9 cellular contexts compared by ENCODE assay signal in the genomic region with DNA sequence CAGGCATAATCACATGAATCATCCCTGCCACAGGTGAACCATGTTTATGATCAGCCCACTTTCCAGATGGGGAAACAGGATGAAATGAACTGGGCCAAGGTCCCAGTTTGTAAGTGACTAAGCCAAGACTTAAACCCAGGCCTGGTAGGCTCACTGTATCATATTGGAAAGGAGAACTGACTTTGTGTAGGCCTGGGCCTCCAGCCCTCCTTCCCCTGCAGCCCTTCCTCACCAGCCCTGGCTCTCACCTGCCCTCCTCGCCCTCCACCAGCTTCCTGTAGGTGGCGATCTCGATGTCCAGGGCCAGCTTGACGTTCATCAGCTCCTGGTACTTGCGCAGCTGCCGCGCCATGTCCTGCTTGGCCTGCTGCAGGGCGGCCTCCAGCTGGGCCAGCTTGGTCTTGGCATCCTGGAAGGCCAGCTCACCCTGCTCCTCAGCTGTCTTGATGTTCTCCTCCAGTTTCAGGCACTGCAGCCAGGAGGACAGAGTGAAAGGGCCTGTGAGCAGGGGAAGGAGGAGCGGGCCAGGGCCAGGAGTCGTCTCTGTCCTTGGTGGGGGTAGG. TPM values are rescaled to one million over a fixed set of nuclear protein-coding genes. Genes with fewer than 3 reads are reported as not detected.
DNase-seq lines count a peak whose midpoint lies in the region; ATAC-seq and TF ChIP-seq lines count a peak whose summit lies in the region.
"Had no signal": no experiment of that assay in that cellular context is flagged by ENCODE, and none has a peak within 500 bp of the region (broad histone marks: within the 10 kb centered on the region; RNA-seq: fewer than 3 reads in every experiment).

No MANE protein-coding gene starts in this region.

- H3K9me3 Mint-ChIP-seq in activated CD8-positive, alpha-beta T cell treated with anti-CD3 and anti-CD28 coated beads, Interleukin-2, amount 10 ng/mL, durations not matched to agents 7 days and 5 days (ENCODE audit: insufficient read depth): no peaks in the 10 kb centered on the region
- H3K9me3 Mint-ChIP-seq: activated naive CD8-positive, alpha-beta T cell treated with anti-CD3 and anti-CD28 coated beads, Interleukin-2, amount 10 ng/mL, durations not matched to agents 7 days and 5 days had no signal

- intact Hi-C loops in mucosa of descending colon (cut with DNase I, micrococcal nuclease): no loop called here

- POLR2A ChIA-PET in activated CD8-positive, alpha-beta T cell treated with anti-CD3 and anti-CD28 coated beads, Interleukin-2, amount 10 ng/mL, durations not matched to agents 7 days and 5 days (lab: Charles Lee): no interaction called here

- H3K4me3 ChIP-seq in mucosa of descending colon: no peak overlapping the region

- no peaks in the 10 kb centered on the region for H3K36me3 Mint-ChIP-seq in activated CD8-positive, alpha-beta T cell treated with anti-CD3 and anti-CD28 coated beads, Interleukin-2, amount 10 ng/mL, durations not matched to agents 7 days and 5 days (ENCODE audit: low read depth)
- H3K36me3 Mint-ChIP-seq: activated naive CD8-positive, alpha-beta T cell treated with anti-CD3 and anti-CD28 coated beads, Interleukin-2, amount 10 ng/mL, durations not matched to agents 7 days and 5 days had no signal

- ATAC-seq in activated CD8-positive, alpha-beta T cell treated with anti-CD3 and anti-CD28 coated beads, Interleukin-2, amount 10 ng/mL, durations not matched to agents 7 days and 5 days: peak; percentile 60
- ATAC-seq in mucosa of descending colon: peak; percentile 45
- no peak for ATAC-seq in GM19455 (IDR thresholded peaks at IDR 0.05; ENCODE audit: unreplicated experiment)
- ATAC-seq in GM21447 (IDR thresholded peaks at IDR 0.05; ENCODE audit: unreplicated experiment): no peak

- H3K27ac Mint-ChIP-seq in activated CD8-positive, alpha-beta T cell treated with anti-CD3 and anti-CD28 coated beads, Interleukin-2, amount 10 ng/mL, durations not matched to agents 7 days and 5 days: no peak overlapping the region
- H3K27ac Mint-ChIP-seq: activated naive CD8-positive, alpha-beta T cell treated with anti-CD3 and anti-CD28 coated beads, Interleukin-2, amount 10 ng/mL, durations not matched to agents 7 days and 5 days had no signal

- H3K36me3 ChIP-seq in mucosa of descending colon (ENCODE audit: low read depth): no peaks in the 10 kb centered on the region

- H3K9me3 ChIP-seq in mucosa of descending colon: no peaks in the 10 kb centered on the region

- DNase-seq in ELR (ENCODE audit: low read depth): peak; percentile 50
- DNase-seq in KBM-7: peak; percentile 62
- DNase-seq in activated CD8-positive, alpha-beta T cell treated with anti-CD3 and anti-CD28 coated beads, Interleukin-2, amount 10 ng/mL, durations not matched to agents 7 days and 5 days: peak; percentile 57
- peak in 2 of 3 donors; percentile 68 for DNase-seq in mucosa of descending colon
- DNase-seq in effector CD8-positive, alpha-beta T cell (lab: John Stamatoyannopoulos, UW): no peak
- no peak for DNase-seq in activated T-cell treated with anti-CD3 and anti-CD28 coated beads, Interleukin-2, amount 50 U/mL, for 1 hour
- DNase-seq: activated naive CD8-positive, alpha-beta T cell treated with anti-CD3 and anti-CD28 coated beads, Interleukin-2, amount 10 ng/mL, durations not matched to agents 7 days and 5 days had no signal

- H3K4me1 Mint-ChIP-seq in activated CD8-positive, alpha-beta T cell treated with anti-CD3 and anti-CD28 coated beads, Interleukin-2, amount 10 ng/mL, durations not matched to agents 7 days and 5 days (ENCODE audit: low read depth): peaks cover 6% of the 10 kb centered on the region
- H3K4me1 Mint-ChIP-seq: activated naive CD8-positive, alpha-beta T cell treated with anti-CD3 and anti-CD28 coated beads, Interleukin-2, amount 10 ng/mL, durations not matched to agents 7 days and 5 days had no signal

- TF ChIP-seq CTCF in mucosa of descending colon (IDR thresholded peaks at IDR 0.05): no peak

- in situ Hi-C loops in KBM-7 (cut with MboI; ENCODE audit: low pct_unique_long_range_greater_than_20kb, low sequenced_read_pairs): no loop called here

- H3K4me1 ChIP-seq in mucosa of descending colon (ENCODE audit: low read depth): no peaks in the 10 kb centered on the region

- H3K4me3 Mint-ChIP-seq in activated CD8-positive, alpha-beta T cell treated with anti-CD3 and anti-CD28 coated beads, Interleukin-2, amount 10 ng/mL, durations not matched to agents 7 days and 5 days: no peak overlapping the region
- H3K4me3 Mint-ChIP-seq: activated naive CD8-positive, alpha-beta T cell treated with anti-CD3 and anti-CD28 coated beads, Interleukin-2, amount 10 ng/mL, durations not matched to agents 7 days and 5 days had no signal

- H3K27me3 Mint-ChIP-seq in activated CD8-positive, alpha-beta T cell treated with anti-CD3 and anti-CD28 coated beads, Interleukin-2, amount 10 ng/mL, durations not matched to agents 7 days and 5 days (ENCODE audit: low read depth): no peaks in the 10 kb centered on the region
- H3K27me3 Mint-ChIP-seq: activated naive CD8-positive, alpha-beta T cell treated with anti-CD3 and anti-CD28 coated beads, Interleukin-2, amount 10 ng/mL, durations not matched to agents 7 days and 5 days had no signal

- CTCF ChIA-PET in activated CD8-positive, alpha-beta T cell treated with anti-CD3 and anti-CD28 coated beads, Interleukin-2, amount 10 ng/mL, durations not matched to agents 7 days and 5 days (lab: Charles Lee): interaction anchor here (1.2 to 1.6 kb wide), 3 partner anchors 15 to 107 kb away, joined by 3 to 4 read pairs (median 4); no protein-coding TSS in a partner anchor

RNA-seq across cellular contexts. Expression of a gene that starts 19.8 kb away (rescaled TPM):
- total RNA-seq in activated CD8-positive, alpha-beta T cell treated with anti-CD3 and anti-CD28 coated beads, Interleukin-2, amount 10 ng/mL, durations not matched to agents 7 days and 5 days: not detected
- under 1 TPM in 1 of 3 donors, not detected in 2; 0.06 TPM for total RNA-seq in mucosa of descending colon
- total RNA-seq: activated naive CD8-positive, alpha-beta T cell treated with anti-CD3 and anti-CD28 coated beads, Interleukin-2, amount 10 ng/mL, durations not matched to agents 7 days and 5 days had no signal

Comparison
In these comparisons a context has a peak if more than half of its experiments do, and no peak if none do; other contexts are left out.
1. DNase-seq: peak in ELR (single experiment), KBM-7 (single experiment), activated CD8-positive, alpha-beta T cell treated with anti-CD3 and anti-CD28 coated beads, Interleukin-2, amount 10 ng/mL, durations not matched to agents 7 days and 5 days (single experiment) and mucosa of descending colon (2 of 3); none in effector CD8-positive, alpha-beta T cell (single experiment) and activated T-cell treated with anti-CD3 and anti-CD28 coated beads, Interleukin-2, amount 50 U/mL, for 1 hour (single experiment).
2. ATAC-seq: peak in activated CD8-positive, alpha-beta T cell treated with anti-CD3 and anti-CD28 coated beads, Interleukin-2, amount 10 ng/mL, durations not matched to agents 7 days and 5 days (single experiment) and mucosa of descending colon (single experiment); none in GM19455 (single experiment) and GM21447 (single experiment).